8 cellular contexts compared by ENCODE assay signal in genomic region chr11:12288212-12288933, GRCh38.
A peak's percentile ranks its signal among the peaks of the same experiment; 100 is the strongest.
DNase-seq lines count a peak whose midpoint lies in the region; ATAC-seq and TF ChIP-seq lines count a peak whose summit lies in the region.

No MANE protein-coding gene starts in this region.

- in situ Hi-C loops in Caki2 (cut with HindIII; ENCODE audit: low pct_unique_long_range_greater_than_20kb, low sequenced_read_pairs) (no loop called here), transverse colon (cut with MboI; ENCODE audit: low pct_ligation_motif_present in 1 of 4, low pct_unique_long_range_greater_than_20kb in 1 of 4, low sequenced_read_pairs in 3 of 4) (loop anchor here in 3 of 4 donors (5.0 to 25.0 kb wide), 3 partner anchors 241 to 501 kb away; no protein-coding TSS in a partner anchor)

- no peak for TF ChIP-seq EP300 in transverse colon (IDR thresholded peaks at IDR 0.05; ENCODE audit: low read depth)

- H3K27me3 Mint-ChIP-seq in activated T-cell treated with anti-CD3 and anti-CD28 coated beads, Interleukin-2, amount 50 U/mL, for 4 hours (ENCODE audit: low read depth): no peaks in the 10 kb centered on the region
- H3K27me3 Mint-ChIP-seq in neural crest cell (ENCODE audit: low read depth): peaks cover under 1% of the 10 kb centered on the region

- TF ChIP-seq CTCF in fibroblast of the aortic adventitia (IDR thresholded peaks at IDR 0.05; ENCODE audit: insufficient read depth, low read length) (peak; percentile 99), neural crest cell (conservative IDR thresholded peaks at IDR 0.05) (peak; percentile 89), transverse colon (IDR thresholded peaks at IDR 0.05) (peak; percentile 67 to 85 (median 83))

- no peaks in the 10 kb centered on the region for H3K36me3 ChIP-seq in transverse colon

- intact Hi-C loops in transverse colon (cut with DNase I; ENCODE audit: low total_unique reads): no loop called here

- peaks cover 5 to 37% (median 16%) of the 10 kb centered on the region in 4 donors for H3K4me1 ChIP-seq in transverse colon

- H3K9me3 Mint-ChIP-seq in activated T-cell treated with anti-CD3 and anti-CD28 coated beads, Interleukin-2, amount 50 U/mL, for 4 hours: no peaks in the 10 kb centered on the region
- H3K9me3 Mint-ChIP-seq in neural crest cell: peaks cover 2% of the 10 kb centered on the region

- no peaks in the 10 kb centered on the region for H3K36me3 Mint-ChIP-seq in activated T-cell treated with anti-CD3 and anti-CD28 coated beads, Interleukin-2, amount 50 U/mL, for 4 hours (ENCODE audit: insufficient read depth)
- H3K36me3 Mint-ChIP-seq in neural crest cell (ENCODE audit: low read depth): no peaks in the 10 kb centered on the region

- 20% methylated on average over 10 of the region's 12 CpGs; no CpG with 5 or more reads in 1 of the 2 donors for WGBS in transverse colon (ENCODE audit: low coverage in 1 of 2), 2 donors

- peak; percentile 84 for DNase-seq in Caki2 (ENCODE audit: low read depth)
- peak in 44 of 76 experiments; percentile 3 to 62 (median 32) for DNase-seq in HUDEP-2 (lab: John Stamatoyannopoulos, UW; ENCODE audit: unreplicated experiment in 76 of 76)
- DNase-seq in NOMO-1 (lab: John Stamatoyannopoulos, UW; ENCODE audit: unreplicated experiment in 2 of 2): peak; percentile 32 to 36
- peak; percentile 34 for DNase-seq in activated T-cell treated with anti-CD3 and anti-CD28 coated beads, Interleukin-2, amount 50 U/mL, for 4 hours
- peak; percentile 98 for DNase-seq in fibroblast of the aortic adventitia (ENCODE audit: low read depth)
- peak; percentile 92 for DNase-seq in neural crest cell (ENCODE audit: low read depth, low spot score)
- DNase-seq in transverse colon: peak; percentile 79

- no peak overlapping the region for H3K27ac Mint-ChIP-seq in neural crest cell (ENCODE audit: unreplicated experiment)

- H3K27ac ChIP-seq in transverse colon: peak overlapping the region; percentile 83 to 91 (median 86)

- H3K27me3 ChIP-seq in transverse colon: no peaks in the 10 kb centered on the region

- TF ChIP-seq POLR2A in transverse colon (IDR thresholded peaks at IDR 0.05): no peak

- H3K4me3 ChIP-seq in fibroblast of the aortic adventitia (ENCODE audit: low read depth, low read length) (no peak overlapping the region), transverse colon (no peak overlapping the region)

- no peak for ATAC-seq in activated T-cell treated with anti-CD3 and anti-CD28 coated beads, Interleukin-2, amount 50 U/mL, for 4 hours
- no peak for ATAC-seq in HG03039 (IDR thresholded peaks at IDR 0.05; ENCODE audit: unreplicated experiment)

- H3K9me3 ChIP-seq in transverse colon: no peaks in the 10 kb centered on the region

- H3K4me1 Mint-ChIP-seq in activated T-cell treated with anti-CD3 and anti-CD28 coated beads, Interleukin-2, amount 50 U/mL, for 4 hours (ENCODE audit: low read depth): peaks cover 18% of the 10 kb centered on the region
- peaks cover 10% of the 10 kb centered on the region for H3K4me1 Mint-ChIP-seq in neural crest cell

- H3K4me3 Mint-ChIP-seq in activated T-cell treated with anti-CD3 and anti-CD28 coated beads, Interleukin-2, amount 50 U/mL, for 4 hours: no peak overlapping the region
- no peak overlapping the region for H3K4me3 Mint-ChIP-seq in neural crest cell

Comparison
In these comparisons a context has a peak if more than half of its experiments do, and no peak if none do; other contexts are left out.
1. DNase-seq: peak in every context shown above with its lines; median percentile 98 in fibroblast of the aortic adventitia; 92 in neural crest cell; 84 in Caki2; 79 in transverse colon; 34 in NOMO-1; 34 in activated T-cell treated with anti-CD3 and anti-CD28 coated beads, Interleukin-2, amount 50 U/mL, for 4 hours; 32 in HUDEP-2.